ENCODE assay signal across 8 cellular contexts in the genomic region with DNA sequence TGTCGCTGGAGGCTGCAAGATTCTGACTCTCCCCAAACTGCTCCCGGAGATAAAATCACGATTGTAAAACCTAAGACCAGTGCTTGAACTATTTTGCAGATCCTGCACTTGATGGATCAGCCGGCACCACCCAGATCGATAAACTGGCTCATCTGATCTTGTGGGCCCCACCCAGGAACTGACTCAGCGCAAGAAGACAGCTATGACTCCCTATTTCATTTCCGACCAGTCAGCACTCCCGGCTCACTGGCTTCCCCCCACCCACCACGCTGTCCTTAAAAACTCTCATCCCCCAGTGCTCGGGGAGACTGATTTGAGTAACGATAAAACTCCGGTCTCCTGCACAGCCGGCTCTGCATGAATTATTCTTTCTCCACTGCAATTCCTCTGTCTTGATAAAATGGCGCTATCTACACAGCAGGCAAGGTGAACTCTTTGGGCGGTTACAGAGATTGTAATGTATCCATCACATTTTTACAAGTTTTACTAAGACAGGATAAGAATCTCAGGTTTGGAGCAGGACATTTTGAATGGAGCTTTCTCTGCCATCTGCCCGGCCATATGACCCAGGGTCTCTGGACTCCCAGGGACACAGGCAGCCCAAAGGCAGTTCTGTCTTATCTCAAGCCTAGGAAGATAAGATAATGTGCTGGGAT. TPM values are rescaled to one million over a fixed set of nuclear protein-coding genes. Genes with fewer than 3 reads are reported as not detected.
DNase-seq lines count a peak whose midpoint lies in the region; ATAC-seq, FAIRE-seq and TF ChIP-seq lines count a peak whose summit lies in the region.
"Had no signal": no experiment of that assay in that cellular context is flagged by ENCODE, and none has a peak within 500 bp of the region (broad histone marks: within the 10 kb centered on the region; RNA-seq: fewer than 3 reads in every experiment).

No MANE protein-coding gene starts in this region.

- no peaks in the 10 kb centered on the region for H3K9me1 ChIP-seq in endothelial cell of umbilical vein (replicated peaks; ENCODE audit: control insufficient read depth, extremely low read depth, insufficient read depth, low read length)

- POLR2A ChIA-PET in endothelial cell of umbilical vein (lab: Charles Lee) = no interaction called here
- POLR2A ChIA-PET in naive thymus-derived CD8-positive, alpha-beta T cell (lab: Charles Lee) = no interaction called here

- peak overlapping the region in 1 of 10 donors; percentile 24 for H3K4me3 Mint-ChIP-seq in naive thymus-derived CD8-positive, alpha-beta T cell

- H2AFZ ChIP-seq in endothelial cell of umbilical vein (ENCODE audit: low read depth, low read length) = no peak overlapping the region

- dilution Hi-C loops in endothelial cell of umbilical vein (cut with MboI; ENCODE audit: extremely low pct_ligation_motif_present, low sequenced_read_pairs) = no loop called here

- H3K4me2 ChIP-seq in endothelial cell of umbilical vein (ENCODE audit: insufficient read depth, low read length) = peak overlapping the region; percentile 8

- peaks cover 0 to 5% (median 0%) of the 10 kb centered on the region in 4 donors for H3K4me1 Mint-ChIP-seq in naive thymus-derived CD8-positive, alpha-beta T cell

- H3K79me2 ChIP-seq in endothelial cell of umbilical vein (ENCODE audit: control insufficient read depth, insufficient read depth, low read length) = no peaks in the 10 kb centered on the region

- H3K36me3 ChIP-seq in endothelial cell of umbilical vein (ENCODE audit: control insufficient read depth in 2 of 2, extremely low read depth in 1 of 2, insufficient read depth in 2 of 2, low read length in 2 of 2) = no peaks in the 10 kb centered on the region

- BruUV-seq in endothelial cell of umbilical vein (replicated peaks; lab: Mats Ljungman, UMichigan) = no TSS peak

- H3K27ac ChIP-seq in endothelial cell of umbilical vein (ENCODE audit: insufficient read depth, low read depth, low read length) = no peak overlapping the region

- intact Hi-C loops in endothelial cell of umbilical vein (cut with micrococcal nuclease) = no loop called here

- FAIRE-seq in endothelial cell of umbilical vein (lab: Jason Lieb, UNC) = no peak

- no peak for ATAC-seq in naive thymus-derived CD8-positive, alpha-beta T cell

- H3K4me1 ChIP-seq in endothelial cell of umbilical vein (ENCODE audit: control insufficient read depth, extremely low read depth, insufficient read depth, low read length) = peaks cover 5% of the 10 kb centered on the region

- H3K9me3 Mint-ChIP-seq in naive thymus-derived CD8-positive, alpha-beta T cell = no peaks in the 10 kb centered on the region

- in situ Hi-C loops in KBM-7 (cut with MboI; ENCODE audit: low pct_unique_long_range_greater_than_20kb, low sequenced_read_pairs) = no loop called here

- H3K27me3 Mint-ChIP-seq in naive thymus-derived CD8-positive, alpha-beta T cell = peaks cover 27 to 64% (median 44%) of the 10 kb centered on the region in 5 donors

- no peaks in the 10 kb centered on the region for H4K20me1 ChIP-seq in endothelial cell of umbilical vein (replicated peaks; ENCODE audit: control insufficient read depth, extremely low read depth, insufficient read depth, low read length)

- no peaks in the 10 kb centered on the region for H3K9me3 ChIP-seq in endothelial cell of umbilical vein (replicated peaks; ENCODE audit: control insufficient read depth, insufficient read depth, low read length)

- H3K27me3 ChIP-seq in endothelial cell of umbilical vein (ENCODE audit: control insufficient read depth in 2 of 2, insufficient read depth in 2 of 2, low read length in 2 of 2) = no peaks in the 10 kb centered on the region

- H3K4me3 ChIP-seq in endothelial cell of umbilical vein (replicated peaks in 1 of 3; ENCODE audit: insufficient read depth in 1 of 3, low read depth in 1 of 3, low read length in 3 of 3) = no peak overlapping the region
- H3K4me3 ChIP-seq: skin epidermis had no signal

- TF ChIP-seq POLR2A in endothelial cell of umbilical vein (IDR thresholded peaks at IDR 0.05; ENCODE audit: low read depth, low read length) = no peak

- DNase-seq in KBM-7 = peak; percentile 40
- peak; percentile 57 to 59 for DNase-seq in activated CD4-positive, alpha-beta T cell treated with anti-CD3 and anti-CD28 coated beads for 4 hours
- DNase-seq in endothelial cell of umbilical vein (ENCODE audit: low read depth, low spot score) = no peak
- DNase-seq in stimulated activated CD4-positive, alpha-beta T cell treated with anti-CD3 and anti-CD28 coated beads, TNF-alpha, amount 100 ng/mL, for 24 hours (ENCODE audit: low read depth in 3 of 3) = peak; percentile 33 to 59 (median 37)
- no peak for DNase-seq in amniotic stem cell (lab: John Stamatoyannopoulos, UW)
- no peak for DNase-seq in naive thymus-derived CD8-positive, alpha-beta T cell
- DNase-seq in NCI-H1930 (lab: John Stamatoyannopoulos, UW) = no peak

- H3K9ac ChIP-seq in endothelial cell of umbilical vein (replicated peaks; ENCODE audit: extremely low read depth, insufficient read depth, low read length) = no peak overlapping the region

- H3K36me3 Mint-ChIP-seq in naive thymus-derived CD8-positive, alpha-beta T cell = no peaks in the 10 kb centered on the region

- TF ChIP-seq CTCF in endothelial cell of umbilical vein (IDR thresholded peaks at IDR 0.05; ENCODE audit: extremely low read depth in 1 of 2, insufficient read depth in 1 of 2, low read depth in 1 of 2, low read length in 2 of 2) = no peak

- H3K27ac Mint-ChIP-seq in naive thymus-derived CD8-positive, alpha-beta T cell = no peak overlapping the region

- CTCF ChIA-PET in endothelial cell of umbilical vein (lab: Charles Lee) = no interaction called here

TF ChIP-seq in endothelial cell of umbilical vein, 7 proteins besides CTCF, POLR2A, EP300 and RAD21:
- TF ChIP-seq POLR2AphosphoS5 (IDR thresholded peaks at IDR 0.05; ENCODE audit: insufficient read depth, low read depth, low read length) = no peak
- TF ChIP-seq FOS (IDR thresholded peaks at IDR 0.05; ENCODE audit: borderline replicate concordance, insufficient read depth, low read length) = peak; percentile 49
- no peak for TF ChIP-seq JUN (IDR thresholded peaks at IDR 0.05; ENCODE audit: borderline replicate concordance, insufficient read depth, insufficient read length, low read depth)
- TF ChIP-seq EZH2 (IDR thresholded peaks at IDR 0.05; ENCODE audit: borderline replicate concordance, low read depth, low read length, severe bottlenecking) = no peak
- peak; percentile 29 for TF ChIP-seq GATA2 (IDR thresholded peaks at IDR 0.05; ENCODE audit: insufficient read depth, insufficient read length, low read depth, low read length)
- TF ChIP-seq MYC (IDR thresholded peaks at IDR 0.05; ENCODE audit: low read depth, low read length) = no peak
- TF ChIP-seq, protein P1, sequence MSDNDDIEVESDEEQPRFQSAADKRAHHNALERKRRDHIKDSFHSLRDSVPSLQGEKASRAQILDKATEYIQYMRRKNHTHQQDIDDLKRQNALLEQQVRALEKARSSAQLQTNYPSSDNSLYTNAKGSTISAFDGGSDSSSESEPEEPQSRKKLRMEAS (IDR thresholded peaks at IDR 0.05; ENCODE audit: insufficient read depth, insufficient read length) = no peak

RNA-seq across cellular contexts. Expression of a gene that starts 10.6 kb away (rescaled TPM):
- 11.8 and 16.9 TPM in 2 replicates for total RNA-seq in endothelial cell of umbilical vein
- 5.7 and 5.9 TPM in 2 replicates for polyA plus RNA-seq in endothelial cell of umbilical vein
- 5.4 and 7.1 TPM in 2 replicates for polyA plus RNA-seq in endothelial cell of umbilical vein (2011; cell fraction: cytosol; rRNA removed)
- 10.5 TPM in 2 replicates for polyA plus RNA-seq in endothelial cell of umbilical vein (2011; cell fraction: nucleus; rRNA removed)
- 6.2 and 8.1 TPM in 2 replicates for polyA plus RNA-seq in endothelial cell of umbilical vein (2012)
- polyA minus RNA-seq in endothelial cell of umbilical vein = 4.5 and 6.8 TPM in 2 replicates
- 23.5 TPM for polyA minus RNA-seq in endothelial cell of umbilical vein (2011; cell fraction: cytosol; rRNA and poly(A)+ RNA removed)
- polyA minus RNA-seq in endothelial cell of umbilical vein (2011; cell fraction: nucleus; rRNA and poly(A)+ RNA removed) = 2.4 and 3.4 TPM in 2 replicates
- under 1 TPM; 0.13 to 0.22 TPM for total RNA-seq in naive thymus-derived CD8-positive, alpha-beta T cell
- polyA plus RNA-seq in naive thymus-derived CD8-positive, alpha-beta T cell = not detected

RNA-seq across cellular contexts. Expression of a gene that starts 31.5 kb away (rescaled TPM):
- 48.0 and 50.8 TPM in 2 replicates for total RNA-seq in endothelial cell of umbilical vein
- polyA plus RNA-seq in endothelial cell of umbilical vein = 231 and 303 TPM in 2 replicates
- polyA plus RNA-seq in endothelial cell of umbilical vein (2011; cell fraction: cytosol; rRNA removed) = 123 and 139 TPM in 2 replicates
- 71.2 and 82.2 TPM in 2 replicates for polyA plus RNA-seq in endothelial cell of umbilical vein (2011; cell fraction: nucleus; rRNA removed)
- polyA plus RNA-seq in endothelial cell of umbilical vein (2012) = 60.1 and 70.6 TPM in 2 replicates
- 71.6 and 101 TPM in 2 replicates for polyA minus RNA-seq in endothelial cell of umbilical vein
- 211 TPM for polyA minus RNA-seq in endothelial cell of umbilical vein (2011; cell fraction: cytosol; rRNA and poly(A)+ RNA removed)
- polyA minus RNA-seq in endothelial cell of umbilical vein (2011; cell fraction: nucleus; rRNA and poly(A)+ RNA removed) = 22.9 and 33.2 TPM in 2 replicates
- 10 to 100 TPM; 32.6 to 35.7 TPM for total RNA-seq in naive thymus-derived CD8-positive, alpha-beta T cell
- polyA plus RNA-seq in naive thymus-derived CD8-positive, alpha-beta T cell = 10 to 100 TPM; 28.3 to 64.0 (median 45.4) TPM

RNA-seq across cellular contexts. Expression of a gene that starts 52.2 kb away (rescaled TPM):
- total RNA-seq in endothelial cell of umbilical vein = not detected in 2 replicates
- not detected in 2 replicates for polyA plus RNA-seq in endothelial cell of umbilical vein
- not detected in 2 replicates for polyA plus RNA-seq in endothelial cell of umbilical vein (2011; cell fraction: cytosol; rRNA removed)
- polyA plus RNA-seq in endothelial cell of umbilical vein (2011; cell fraction: nucleus; rRNA removed) = not detected in 2 replicates
- not detected in 2 replicates for polyA plus RNA-seq in endothelial cell of umbilical vein (2012)
- not detected in 2 replicates for polyA minus RNA-seq in endothelial cell of umbilical vein
- polyA minus RNA-seq in endothelial cell of umbilical vein (2011; cell fraction: cytosol; rRNA and poly(A)+ RNA removed) = not detected
- not detected in 2 replicates for polyA minus RNA-seq in endothelial cell of umbilical vein (2011; cell fraction: nucleus; rRNA and poly(A)+ RNA removed)
- not detected for total RNA-seq in naive thymus-derived CD8-positive, alpha-beta T cell
- polyA plus RNA-seq in naive thymus-derived CD8-positive, alpha-beta T cell = not detected

Comparison
In these comparisons a context has a peak if more than half of its experiments do, and no peak if none do; other contexts are left out.
1. DNase-seq: peak in KBM-7 (single experiment), activated CD4-positive, alpha-beta T cell treated with anti-CD3 and anti-CD28 coated beads for 4 hours (2 of 2) and stimulated activated CD4-positive, alpha-beta T cell treated with anti-CD3 and anti-CD28 coated beads, TNF-alpha, amount 100 ng/mL, for 24 hours (3 of 3); none in endothelial cell of umbilical vein (single experiment), amniotic stem cell (single experiment), naive thymus-derived CD8-positive, alpha-beta T cell (0 of 10) and NCI-H1930 (0 of 2).
2. RNA of a gene that starts 10.6 kb away (total RNA-seq): 11.8 to 16.9 TPM in endothelial cell of umbilical vein; 0.13 to 0.22 TPM in naive thymus-derived CD8-positive, alpha-beta T cell; every median in the first group is over 10 times any median in the second.